16 cellular contexts compared by ENCODE assay signal in genomic region chr10:477620-478019, GRCh38.
DNase-seq lines count a peak whose midpoint lies in the region; ATAC-seq and TF ChIP-seq lines count a peak whose summit lies in the region.
"Had no signal": no experiment of that assay in that cellular context is flagged by ENCODE, and none has a peak within 500 bp of the region (broad histone marks: within the 10 kb centered on the region; RNA-seq: fewer than 3 reads in every experiment).

No MANE protein-coding gene starts in this region.

- no peaks in the 10 kb centered on the region for H3K9me3 ChIP-seq in T-helper 17 cell (ENCODE audit: control insufficient read depth, low read length, poor library complexity, severe bottlenecking)
- H3K9me3 ChIP-seq: MG63 had no signal

- H3K27me3 Mint-ChIP-seq in natural killer cell (ENCODE audit: low read depth in 2 of 2) (peaks cover 8 to 10% of the 10 kb centered on the region in 2 donors), T-helper 17 cell (no peaks in the 10 kb centered on the region)
- H3K27me3 Mint-ChIP-seq in natural killer cell treated with Interleukin-12 subunit alpha and Interleukin-12 subunit beta and Interleukin-15 and Interleukin-18, amount 100 ng/mL, for 72 hours: no peaks in the 10 kb centered on the region
- no peaks in the 10 kb centered on the region for H3K27me3 Mint-ChIP-seq in central memory CD8-positive, alpha-beta T cell
- H3K27me3 Mint-ChIP-seq in stimulated activated memory B cell treated with anti-CD40 and anti-IgM and Interleukin-4, amounts not matched to agents 10 μg/mL and 1 μg/mL and 100 μg/mL, for 72 hours: peaks cover 13% of the 10 kb centered on the region
- no peaks in the 10 kb centered on the region for H3K27me3 Mint-ChIP-seq in activated CD8-positive, alpha-beta memory T cell treated with anti-CD3 and anti-CD28 coated beads, Interleukin-2, amount 10 ng/mL, durations not matched to agents 7 days and 5 days

- intact Hi-C loops in natural killer cell (cut with micrococcal nuclease): no loop called here

- H3K36me3 Mint-ChIP-seq in natural killer cell (no peaks in the 10 kb centered on the region), T-helper 17 cell (ENCODE audit: low read depth) (no peaks in the 10 kb centered on the region)
- H3K36me3 Mint-ChIP-seq in natural killer cell treated with Interleukin-12 subunit alpha and Interleukin-12 subunit beta and Interleukin-15 and Interleukin-18, amount 100 ng/mL, for 72 hours: peaks cover 17% of the 10 kb centered on the region
- peaks cover 6% of the 10 kb centered on the region for H3K36me3 Mint-ChIP-seq in central memory CD8-positive, alpha-beta T cell (ENCODE audit: insufficient read depth)
- H3K36me3 Mint-ChIP-seq in stimulated activated memory B cell treated with anti-CD40 and anti-IgM and Interleukin-4, amounts not matched to agents 10 μg/mL and 1 μg/mL and 100 μg/mL, for 72 hours: no peaks in the 10 kb centered on the region
- H3K36me3 Mint-ChIP-seq in activated CD8-positive, alpha-beta memory T cell treated with anti-CD3 and anti-CD28 coated beads, Interleukin-2, amount 10 ng/mL, durations not matched to agents 7 days and 5 days: peaks cover 7% of the 10 kb centered on the region

- CTCF ChIA-PET in activated CD8-positive, alpha-beta memory T cell treated with anti-CD3 and anti-CD28 coated beads, Interleukin-2, amount 10 ng/mL, durations not matched to agents 7 days and 5 days (lab: Charles Lee): no interaction called here

- TF ChIP-seq CTCF in natural killer cell (IDR thresholded peaks at IDR 0.05): no peak

- ATAC-seq in natural killer cell (no peak), T-helper 17 cell (no peak)
- ATAC-seq in natural killer cell treated with Interleukin-12 subunit alpha and Interleukin-12 subunit beta and Interleukin-15 and Interleukin-18, amount 100 ng/mL, for 72 hours: no peak
- no peak for ATAC-seq in central memory CD8-positive, alpha-beta T cell (replicated peaks; ENCODE audit: extremely low read depth, poor library complexity, severe bottlenecking)
- no peak for ATAC-seq in stimulated activated memory B cell treated with anti-CD40 and anti-IgM and Interleukin-4, amounts not matched to agents 10 μg/mL and 1 μg/mL and 100 μg/mL, for 72 hours
- ATAC-seq in activated CD8-positive, alpha-beta memory T cell treated with anti-CD3 and anti-CD28 coated beads, Interleukin-2, amount 10 ng/mL, durations not matched to agents 7 days and 5 days: no peak

- H3K9me3 Mint-ChIP-seq in natural killer cell: peaks cover 3 to 9% of the 10 kb centered on the region in 2 donors
- peaks cover 3% of the 10 kb centered on the region for H3K9me3 Mint-ChIP-seq in natural killer cell treated with Interleukin-12 subunit alpha and Interleukin-12 subunit beta and Interleukin-15 and Interleukin-18, amount 100 ng/mL, for 72 hours
- H3K9me3 Mint-ChIP-seq in central memory CD8-positive, alpha-beta T cell: peaks cover 11% of the 10 kb centered on the region
- peaks cover 8% of the 10 kb centered on the region for H3K9me3 Mint-ChIP-seq in stimulated activated memory B cell treated with anti-CD40 and anti-IgM and Interleukin-4, amounts not matched to agents 10 μg/mL and 1 μg/mL and 100 μg/mL, for 72 hours
- peaks cover 7% of the 10 kb centered on the region for H3K9me3 Mint-ChIP-seq in activated CD8-positive, alpha-beta memory T cell treated with anti-CD3 and anti-CD28 coated beads, Interleukin-2, amount 10 ng/mL, durations not matched to agents 7 days and 5 days (ENCODE audit: low read depth)

- H3K27ac Mint-ChIP-seq in natural killer cell (peak overlapping the region; percentile 20 to 78), T-helper 17 cell (no peak overlapping the region)
- peak overlapping the region in 1 of 2 donors; percentile 88 for H3K27ac Mint-ChIP-seq in natural killer cell treated with Interleukin-12 subunit alpha and Interleukin-12 subunit beta and Interleukin-15 and Interleukin-18, amount 100 ng/mL, for 72 hours
- H3K27ac Mint-ChIP-seq in central memory CD8-positive, alpha-beta T cell (ENCODE audit: low read depth): peak overlapping the region; percentile 94
- H3K27ac Mint-ChIP-seq in stimulated activated memory B cell treated with anti-CD40 and anti-IgM and Interleukin-4, amounts not matched to agents 10 μg/mL and 1 μg/mL and 100 μg/mL, for 72 hours: peak overlapping the region; percentile 57
- no peak overlapping the region for H3K27ac Mint-ChIP-seq in activated CD8-positive, alpha-beta memory T cell treated with anti-CD3 and anti-CD28 coated beads, Interleukin-2, amount 10 ng/mL, durations not matched to agents 7 days and 5 days

- H3K4me3 Mint-ChIP-seq in natural killer cell (peak overlapping the region; percentile 45), T-helper 17 cell (peak overlapping the region; percentile 31)
- H3K4me3 Mint-ChIP-seq in natural killer cell treated with Interleukin-12 subunit alpha and Interleukin-12 subunit beta and Interleukin-15 and Interleukin-18, amount 100 ng/mL, for 72 hours: no peak overlapping the region
- peak overlapping the region; percentile 33 for H3K4me3 Mint-ChIP-seq in central memory CD8-positive, alpha-beta T cell
- no peak overlapping the region for H3K4me3 Mint-ChIP-seq in stimulated activated memory B cell treated with anti-CD40 and anti-IgM and Interleukin-4, amounts not matched to agents 10 μg/mL and 1 μg/mL and 100 μg/mL, for 72 hours
- H3K4me3 Mint-ChIP-seq in activated CD8-positive, alpha-beta memory T cell treated with anti-CD3 and anti-CD28 coated beads, Interleukin-2, amount 10 ng/mL, durations not matched to agents 7 days and 5 days: no peak overlapping the region

- H3K4me1 Mint-ChIP-seq in natural killer cell (peaks cover 6 to 16% of the 10 kb centered on the region in 2 donors), T-helper 17 cell (no peaks in the 10 kb centered on the region)
- peaks cover 11 to 12% of the 10 kb centered on the region in 2 donors for H3K4me1 Mint-ChIP-seq in natural killer cell treated with Interleukin-12 subunit alpha and Interleukin-12 subunit beta and Interleukin-15 and Interleukin-18, amount 100 ng/mL, for 72 hours (ENCODE audit: low read depth in 2 of 2)
- H3K4me1 Mint-ChIP-seq in central memory CD8-positive, alpha-beta T cell: peaks cover 23% of the 10 kb centered on the region
- peaks cover 7% of the 10 kb centered on the region for H3K4me1 Mint-ChIP-seq in stimulated activated memory B cell treated with anti-CD40 and anti-IgM and Interleukin-4, amounts not matched to agents 10 μg/mL and 1 μg/mL and 100 μg/mL, for 72 hours
- H3K4me1 Mint-ChIP-seq in activated CD8-positive, alpha-beta memory T cell treated with anti-CD3 and anti-CD28 coated beads, Interleukin-2, amount 10 ng/mL, durations not matched to agents 7 days and 5 days: peaks cover 2% of the 10 kb centered on the region

- DNase-seq in natural killer cell (no peak), T-helper 17 cell (no peak), NCI-H2196 treated with DMSO at 0.1 percent for 48 hours (lab: John Stamatoyannopoulos, UW; ENCODE audit: unreplicated experiment) (no peak), NCI-H345 (lab: John Stamatoyannopoulos, UW) (no peak)
- no peak for DNase-seq in natural killer cell treated with Interleukin-12 subunit alpha and Interleukin-12 subunit beta and Interleukin-15 and Interleukin-18, amount 100 ng/mL, for 72 hours (ENCODE audit: low spot score)
- no peak for DNase-seq in central memory CD8-positive, alpha-beta T cell (ENCODE audit: low spot score in 2 of 2)
- no peak for DNase-seq in activated CD8-positive, alpha-beta memory T cell treated with anti-CD3 and anti-CD28 coated beads, Interleukin-2, amount 10 ng/mL, durations not matched to agents 7 days and 5 days
- DNase-seq: DMS79, H7, MG63, NCI-H1092, NCI-H146, NCI-H446, NCI-H69, Right ventricle myocardium superior had no signal

Comparison
In these comparisons a context has a peak if more than half of its experiments do, and no peak if none do; other contexts are left out.
1. H3K4me3 Mint-ChIP-seq: peak in natural killer cell (single experiment), T-helper 17 cell (single experiment) and central memory CD8-positive, alpha-beta T cell (single experiment); none in natural killer cell treated with Interleukin-12 subunit alpha and Interleukin-12 subunit beta and Interleukin-15 and Interleukin-18, amount 100 ng/mL, for 72 hours (single experiment), stimulated activated memory B cell treated with anti-CD40 and anti-IgM and Interleukin-4, amounts not matched to agents 10 μg/mL and 1 μg/mL and 100 μg/mL, for 72 hours (single experiment) and activated CD8-positive, alpha-beta memory T cell treated with anti-CD3 and anti-CD28 coated beads, Interleukin-2, amount 10 ng/mL, durations not matched to agents 7 days and 5 days (single experiment).
2. H3K27ac Mint-ChIP-seq: peak in natural killer cell (2 of 2), central memory CD8-positive, alpha-beta T cell (single experiment) and stimulated activated memory B cell treated with anti-CD40 and anti-IgM and Interleukin-4, amounts not matched to agents 10 μg/mL and 1 μg/mL and 100 μg/mL, for 72 hours (single experiment); none in T-helper 17 cell (single experiment) and activated CD8-positive, alpha-beta memory T cell treated with anti-CD3 and anti-CD28 coated beads, Interleukin-2, amount 10 ng/mL, durations not matched to agents 7 days and 5 days (single experiment).